In genomic region chr9:136821333-136822031, GRCh38 we compare ENCODE assay signal across 9 cellular contexts. TPM values are rescaled to one million over a fixed set of nuclear protein-coding genes. Genes with fewer than 3 reads are reported as not detected.
DNase-seq lines count a peak whose midpoint lies in the region; ATAC-seq and TF ChIP-seq lines count a peak whose summit lies in the region.
"Had no signal": no experiment of that assay in that cellular context is flagged by ENCODE, and none has a peak within 500 bp of the region (broad histone marks: within the 10 kb centered on the region; RNA-seq: fewer than 3 reads in every experiment).

No MANE protein-coding gene starts in this region.

- CTCF ChIA-PET in T-cell (lab: Charles Lee): no interaction called here

- peaks cover 13% of the 10 kb centered on the region for H3K36me3 Mint-ChIP-seq in mesothelial cell of epicardium
- peaks cover 4% of the 10 kb centered on the region for H3K36me3 Mint-ChIP-seq in T-cell

- H3K27ac Mint-ChIP-seq in mesothelial cell of epicardium (peak overlapping the region; percentile 76), T-cell (no peak overlapping the region)

- peaks cover 10% of the 10 kb centered on the region for H3K36me3 ChIP-seq in cardiac muscle cell
- H3K36me3 ChIP-seq in tibial artery: peaks cover 25 to 38% (median 35%) of the 10 kb centered on the region in 3 donors

- peak overlapping the region; percentile 15 for H3K4me3 ChIP-seq in cardiac muscle cell
- peak overlapping the region; percentile 41 to 45 for H3K4me3 ChIP-seq in tibial artery

- peak overlapping the region; percentile 45 for H3K27ac ChIP-seq in cardiac muscle cell
- H3K27ac ChIP-seq in tibial artery: no peak overlapping the region

- H3K4me1 ChIP-seq in cardiac muscle cell (ENCODE audit: low read depth) (peaks cover 3% of the 10 kb centered on the region), tibial artery (peaks cover 0 to 15% (median 6%) of the 10 kb centered on the region in 4 donors)

- ATAC-seq in HG02852 (IDR thresholded peaks at IDR 0.05; ENCODE audit: unreplicated experiment) (no peak), T-cell (replicated peaks in 1 of 4) (no peak)

- TF ChIP-seq CTCF in cardiac muscle cell (IDR thresholded peaks at IDR 0.05; ENCODE audit: low read depth, low read length) (no peak), mesothelial cell of epicardium (IDR thresholded peaks at IDR 0.05; ENCODE audit: unreplicated experiment) (no peak), tibial artery (IDR thresholded peaks at IDR 0.05) (no peak)

- peak; percentile 82 for DNase-seq in astrocyte of the hippocampus (ENCODE audit: low read depth, low spot score)
- DNase-seq in cardiac muscle cell (ENCODE audit: low read depth in 1 of 2, low spot score in 1 of 2): peak; percentile 66
- DNase-seq in mesothelial cell of epicardium (ENCODE audit: low spot score in 2 of 2, unreplicated experiment in 2 of 2): no peak
- peak in 1 of 2 donors; percentile 62 for DNase-seq in tibial artery
- no peak for DNase-seq in ureter (ENCODE audit: low spot score)
- no peak for DNase-seq in T-cell
- no peak for DNase-seq in DMS153 (lab: John Stamatoyannopoulos, UW)
- DNase-seq: amniotic stem cell had no signal

- H3K4me3 Mint-ChIP-seq in mesothelial cell of epicardium (peak overlapping the region; percentile 72), T-cell (peak overlapping the region in 1 of 3 donors; percentile 48)

- POLR2A ChIA-PET in T-cell (lab: Charles Lee): no interaction called here

- H3K9me3 Mint-ChIP-seq in mesothelial cell of epicardium (no peaks in the 10 kb centered on the region), T-cell (no peaks in the 10 kb centered on the region)

- H3K27me3 ChIP-seq in cardiac muscle cell (no peaks in the 10 kb centered on the region), tibial artery (no peaks in the 10 kb centered on the region)

- H3K9me3 ChIP-seq in cardiac muscle cell (ENCODE audit: low read depth): no peaks in the 10 kb centered on the region
- H3K9me3 ChIP-seq in tibial artery: no peaks in the 10 kb centered on the region

- no peaks in the 10 kb centered on the region for H3K27me3 Mint-ChIP-seq in mesothelial cell of epicardium (ENCODE audit: low read depth)
- no peaks in the 10 kb centered on the region for H3K27me3 Mint-ChIP-seq in T-cell

- intact Hi-C loops in tibial artery (cut with DNase I; ENCODE audit: low total_unique reads): no loop called here

- peaks cover 8% of the 10 kb centered on the region for H3K4me1 Mint-ChIP-seq in mesothelial cell of epicardium
- H3K4me1 Mint-ChIP-seq in T-cell: peaks cover 8 to 14% (median 11%) of the 10 kb centered on the region in 3 donors

RNA-seq across cellular contexts. Expression of gene RABL6, which starts 13.7 kb away (rescaled TPM):
- total RNA-seq in cardiac muscle cell (131 and 153 TPM in 2 replicates), mesothelial cell of epicardium (120 to 124 TPM (median 122 TPM) in 3 replicates), ureter (60.2 TPM), T-cell (10 to 100 TPM; 60.5 to 86.7 (median 82.8) TPM)
- polyA plus RNA-seq in cardiac muscle cell: 101 and 115 TPM in 2 replicates

RNA-seq across cellular contexts. Expression of gene AJM1, which starts 20.8 kb away (rescaled TPM):
- total RNA-seq in cardiac muscle cell: 8.5 and 12.2 TPM in 2 replicates
- 8.7 and 12.1 TPM in 2 replicates for polyA plus RNA-seq in cardiac muscle cell
- total RNA-seq in mesothelial cell of epicardium: 3.1 to 3.8 TPM (median 3.6 TPM) in 3 replicates
- total RNA-seq in ureter: 4.8 TPM
- total RNA-seq in T-cell: 1 to 10 TPM; 2.1 to 7.5 (median 5.1) TPM

RNA-seq across cellular contexts. Expression of gene CCDC183, which starts 25.3 kb away (rescaled TPM):
- total RNA-seq in cardiac muscle cell (32.4 and 49.3 TPM in 2 replicates), mesothelial cell of epicardium (25.1 to 29.1 TPM (median 26.5 TPM) in 3 replicates), ureter (0.18 TPM), T-cell (1 to 10 TPM; 1.9 to 2.9 (median 2.3) TPM)
- 40.1 and 43.1 TPM in 2 replicates for polyA plus RNA-seq in cardiac muscle cell

RNA-seq across cellular contexts. Expression of gene PHPT1, which starts 27.7 kb away (rescaled TPM):
- total RNA-seq in cardiac muscle cell (185 and 235 TPM in 2 replicates), mesothelial cell of epicardium (159 to 168 TPM (median 168 TPM) in 3 replicates), ureter (109 TPM), T-cell (10 to 100 TPM; 23.3 to 56.8 (median 43.5) TPM)
- 557 and 565 TPM in 2 replicates for polyA plus RNA-seq in cardiac muscle cell

RNA-seq across cellular contexts. Expression of gene TMEM141, which starts 30.3 kb away (rescaled TPM):
- total RNA-seq in cardiac muscle cell (200 and 306 TPM in 2 replicates), mesothelial cell of epicardium (70.4 to 72.4 TPM (median 71.7 TPM) in 3 replicates), ureter (80.8 TPM), T-cell (10 to 100 TPM; 24.4 to 53.5 (median 45.8) TPM)
- 169 and 238 TPM in 2 replicates for polyA plus RNA-seq in cardiac muscle cell

Comparison
In these comparisons a context has a peak if more than half of its experiments do, and no peak if none do; other contexts are left out.
1. DNase-seq: peak in astrocyte of the hippocampus (single experiment) and cardiac muscle cell (2 of 2); none in mesothelial cell of epicardium (0 of 2), ureter (single experiment), T-cell (0 of 34) and DMS153 (single experiment).